18 cellular contexts compared by ENCODE assay signal in genomic region chr17:83171661-83172060, GRCh38.
DNase-seq lines count a peak whose midpoint lies in the region; ATAC-seq and TF ChIP-seq lines count a peak whose summit lies in the region.
"Had no signal": no experiment of that assay in that cellular context is flagged by ENCODE, and none has a peak within 500 bp of the region (broad histone marks: within the 10 kb centered on the region; RNA-seq: fewer than 3 reads in every experiment).

No MANE protein-coding gene starts in this region.

- H3K4me1 ChIP-seq in neuronal stem cell (ENCODE audit: control insufficient read depth in 2 of 2, insufficient read depth in 1 of 2, low read depth in 1 of 2, low read length in 2 of 2) (no peaks in the 10 kb centered on the region), upper lobe of right lung (no peaks in the 10 kb centered on the region)
- H3K4me1 ChIP-seq: gastroesophageal sphincter, uterus had no signal

- H4K8ac ChIP-seq in neuronal stem cell (ENCODE audit: low read depth, low read length) = no peak overlapping the region

- H3K9me3 ChIP-seq in neuronal stem cell (replicated peaks in 1 of 2; ENCODE audit: control insufficient read depth in 2 of 2, insufficient read depth in 1 of 2, low read depth in 1 of 2, low read length in 2 of 2) = peaks cover 0 to 17% of the 10 kb centered on the region in 2 donors
- H3K9me3 ChIP-seq in upper lobe of right lung = no peaks in the 10 kb centered on the region
- H3K9me3 ChIP-seq: uterus had no signal

- peak overlapping the region; percentile 82 for H3K14ac ChIP-seq in neuronal stem cell (ENCODE audit: low read length)

- H3K9ac ChIP-seq in neuronal stem cell (ENCODE audit: low read depth, low read length, poor library complexity) = no peak overlapping the region

- no peak overlapping the region for H4K91ac ChIP-seq in neuronal stem cell (ENCODE audit: low read depth, low read length, poor library complexity)

- H3K27me3 ChIP-seq in neuronal stem cell (ENCODE audit: control insufficient read depth in 3 of 3, insufficient read depth in 3 of 3, low read depth in 1 of 3, low read length in 3 of 3) = peaks cover 0 to 7% (median 0%) of the 10 kb centered on the region in 3 experiments
- H3K27me3 ChIP-seq in upper lobe of right lung = no peaks in the 10 kb centered on the region
- H3K27me3 ChIP-seq: uterus had no signal

- no CpG with 5 or more reads among the region's 21 CpGs for WGBS in neuronal stem cell (ENCODE audit: extremely low coverage in 2 of 2, insufficient read length in 2 of 2, insufficient replicate concordance in 1 of 2), 2 donors

- no peak overlapping the region for H3K4ac ChIP-seq in neuronal stem cell (ENCODE audit: low read length)

- H2BK12ac ChIP-seq in neuronal stem cell (ENCODE audit: low read length) = no peak overlapping the region

- no peak overlapping the region for H3K23ac ChIP-seq in neuronal stem cell (ENCODE audit: low read depth, low read length, poor library complexity)

- H2BK5ac ChIP-seq in neuronal stem cell (ENCODE audit: low read length) = no peak overlapping the region

- H3K36me3 ChIP-seq in neuronal stem cell (replicated peaks in 1 of 2; ENCODE audit: control insufficient read depth in 2 of 2, insufficient read depth in 2 of 2, low read length in 2 of 2) (no peaks in the 10 kb centered on the region), upper lobe of right lung (no peaks in the 10 kb centered on the region)
- H3K36me3 ChIP-seq: gastroesophageal sphincter, uterus had no signal

- DNase-seq in D341Med (ENCODE audit: low spot score) = peak; percentile 39
- peak; percentile 77 for DNase-seq in GM03348 (ENCODE audit: low spot score)
- peak; percentile 60 for DNase-seq in ecto neural progenitor cell (ENCODE audit: low spot score)
- DNase-seq in neuronal stem cell (ENCODE audit: low spot score) = no peak
- DNase-seq in NCI-H748 treated with DMSO at 0.1 percent for 48 hours (lab: John Stamatoyannopoulos, UW) = no peak
- no peak for DNase-seq in upper lobe of right lung
- DNase-seq: activated CD4-positive, alpha-beta T cell treated with anti-CD3 and anti-CD28 coated beads, Interleukin-2, amount 50 U/mL, for 1 hour; CD4-positive, alpha-beta memory T cell; GDM1; NCI-H1417 treated with DMSO at 0.1 percent for 48 hours; PC-3; retina; stimulated activated CD4-positive, alpha-beta T cell treated with anti-CD3 and anti-CD28 coated beads, Interleukin-4, amount 100 ng/mL, for 1 hour had no signal

- H3K79me1 ChIP-seq in neuronal stem cell (ENCODE audit: low read depth, low read length) = peaks cover 1% of the 10 kb centered on the region

- H2AFZ ChIP-seq in neuronal stem cell (ENCODE audit: low read length) = peak overlapping the region; percentile 9

- H2AK5ac ChIP-seq in neuronal stem cell (ENCODE audit: low read depth, low read length) = no peak overlapping the region

- no peak overlapping the region for H3K4me2 ChIP-seq in neuronal stem cell (ENCODE audit: insufficient read depth, low read length, poor library complexity, severe bottlenecking)

- no peak for TF ChIP-seq CTCF in upper lobe of right lung (IDR thresholded peaks at IDR 0.05)

- H3K4me3 ChIP-seq in neuronal stem cell (ENCODE audit: low read length in 2 of 2) = peak overlapping the region in 1 of 2 donors; percentile 9
- H3K4me3 ChIP-seq in upper lobe of right lung = no peak overlapping the region
- H3K4me3 ChIP-seq: gastroesophageal sphincter, uterus had no signal

- no peak overlapping the region for H2BK120ac ChIP-seq in neuronal stem cell (ENCODE audit: low read depth, low read length)

- H3K27ac ChIP-seq in neuronal stem cell (replicated peaks; ENCODE audit: low read length) (no peak overlapping the region), upper lobe of right lung (no peak overlapping the region)
- H3K27ac ChIP-seq: gastroesophageal sphincter, uterus had no signal

- intact Hi-C loops in upper lobe of right lung (cut with DNase I) = no loop called here

- ATAC-seq in upper lobe of right lung (no peak), GM18511 (IDR thresholded peaks at IDR 0.05; ENCODE audit: unreplicated experiment) (no peak)
- ATAC-seq: gastroesophageal sphincter; naive thymus-derived CD4-positive, alpha-beta T cell; PC-3; stimulated activated memory B cell treated with anti-CD40 and anti-IgM and Interleukin-4, amounts not matched to agents 10 μg/mL and 1 μg/mL and 100 μg/mL, for 72 hours had no signal

- H2BK15ac ChIP-seq in neuronal stem cell (ENCODE audit: low read length) = no peak overlapping the region

- H3K18ac ChIP-seq in neuronal stem cell (ENCODE audit: low read length) = no peak overlapping the region

Comparison
In these comparisons a context has a peak if more than half of its experiments do, and no peak if none do; other contexts are left out.
1. DNase-seq: peak in D341Med (single experiment), GM03348 (single experiment) and ecto neural progenitor cell (single experiment); none in neuronal stem cell (single experiment), NCI-H748 treated with DMSO at 0.1 percent for 48 hours (single experiment) and upper lobe of right lung (single experiment).